ENCODE assay signal across 18 cellular contexts in the genomic region with DNA sequence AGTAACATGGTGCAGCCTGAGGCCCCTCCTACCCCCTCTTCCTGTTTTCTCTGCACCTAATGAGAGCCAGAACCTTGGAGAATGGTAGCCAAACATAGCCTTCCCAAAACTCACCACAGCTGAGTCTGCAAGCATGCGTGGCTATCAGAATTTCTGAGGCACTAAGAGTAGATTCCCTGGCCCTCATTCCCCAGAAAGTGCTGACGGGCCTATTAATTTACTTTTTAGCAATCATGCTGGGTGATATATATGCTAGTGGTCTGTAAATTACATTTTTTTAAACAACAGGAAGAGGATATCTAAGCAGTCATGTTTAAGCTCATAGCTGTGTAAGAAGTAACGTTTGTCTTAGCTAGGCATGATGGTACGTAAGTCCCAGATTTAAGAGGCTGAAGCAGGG. TPM values are rescaled to one million over a fixed set of nuclear protein-coding genes. Genes with fewer than 3 reads are reported as not detected.
DNase-seq lines count a peak whose midpoint lies in the region; ATAC-seq, FAIRE-seq and TF ChIP-seq lines count a peak whose summit lies in the region.
"Had no signal": no experiment of that assay in that cellular context is flagged by ENCODE, and none has a peak within 500 bp of the region (broad histone marks: within the 10 kb centered on the region; RNA-seq: fewer than 3 reads in every experiment).

No MANE protein-coding gene starts in this region.

- no peak overlapping the region for H3K23ac ChIP-seq in H9 (ENCODE audit: insufficient read length, low read depth, low read length)

- H3K27ac Mint-ChIP-seq in natural killer cell, result peak overlapping the region; percentile 19 to 37
- H3K27ac Mint-ChIP-seq in natural killer cell treated with Interleukin-12 subunit alpha and Interleukin-12 subunit beta and Interleukin-15 and Interleukin-18, amount 100 ng/mL, for 72 hours, result no peak overlapping the region
- peak overlapping the region; percentile 20 to 61 (median 29); a peak in 3 of 7 replicates for H3K27ac Mint-ChIP-seq in H9
- H3K27ac Mint-ChIP-seq in stimulated activated effector memory CD8-positive, alpha-beta T cell treated with anti-CD3 and anti-CD28 coated beads, Interleukin-12 subunit alpha, Interleukin-12 subunit beta, amount 100 ng/mL, for 72 hours, result peak overlapping the region; percentile 74

- no peak overlapping the region for H4K91ac ChIP-seq in H9 (ENCODE audit: insufficient read length, low read depth, low read length)

- no peak for TF ChIP-seq EP300 in K562 (IDR thresholded peaks at IDR 0.05; ENCODE audit: low read length)

- intact Hi-C loops in natural killer cell (cut with micrococcal nuclease) (no loop called here), K562 (cut with micrococcal nuclease) (no loop called here), ascending aorta (cut with DNase I) (no loop called here)

- no peak overlapping the region for H2BK12ac ChIP-seq in H9 (ENCODE audit: insufficient read length, low read depth, low read length)

- H3T11ph ChIP-seq in H9 (ENCODE audit: low read length), result no peak overlapping the region

- no peak for TF ChIP-seq RAD21 in K562 (CRISPR knock-in tag; conservative IDR thresholded peaks at IDR 0.05 in 1 of 2, IDR thresholded peaks at IDR 0.05 in 1 of 2)

- TF ChIP-seq CTCF in natural killer cell (IDR thresholded peaks at IDR 0.05), result no peak
- TF ChIP-seq CTCF in H9 (conservative IDR thresholded peaks at IDR 0.05), result no peak
- TF ChIP-seq CTCF in K562 (IDR thresholded peaks at IDR 0.05 in 2 of 3, conservative IDR thresholded peaks at IDR 0.05 in 1 of 3; ENCODE audit: insufficient read depth in 2 of 3, low read depth in 1 of 3, low read length in 3 of 3), result no peak
- TF ChIP-seq CTCF in ascending aorta (IDR thresholded peaks at IDR 0.05), result no peak

- H4K20me1 ChIP-seq in H9 (ENCODE audit: control insufficient read depth, insufficient read depth, insufficient read length) (no peaks in the 10 kb centered on the region), K562 (replicated peaks; ENCODE audit: control insufficient read depth, insufficient read depth, low read length) (no peaks in the 10 kb centered on the region; the same call in 1 of the 2 replicates)

- no peak overlapping the region for H3K9ac ChIP-seq in H9 (ENCODE audit: extremely low read depth, insufficient read length, low read length)
- H3K9ac ChIP-seq in K562 (ENCODE audit: insufficient read depth in 1 of 2, low read depth in 2 of 2, low read length in 2 of 2), result no peak overlapping the region

- H4K5ac ChIP-seq in H9 (ENCODE audit: insufficient read length, low read depth, low read length), result no peak overlapping the region

- CTCF ChIA-PET in K562 (lab: Yijun Ruan, JAX; ENCODE audit: low intra/inter-chr PET ratio), result no interaction called here

- H2AK5ac ChIP-seq in H9 (ENCODE audit: insufficient read length, low read length), result no peak overlapping the region

- H3K4me3 ChIP-seq in K562 (no peak overlapping the region), ascending aorta (no peak overlapping the region)

- H3K4me2 ChIP-seq in H9 (ENCODE audit: insufficient read depth, insufficient read length, low read length) (no peak overlapping the region), K562 (ENCODE audit: insufficient read depth, low read length) (no peak overlapping the region)

- no peak for TF ChIP-seq POLR2A in K562 (conservative IDR thresholded peaks at IDR 0.05)

- H3K27me3 Mint-ChIP-seq in natural killer cell (ENCODE audit: low read depth in 2 of 2) (no peaks in the 10 kb centered on the region), H9 (ENCODE audit: low read depth) (no peaks in the 10 kb centered on the region)
- no peaks in the 10 kb centered on the region for H3K27me3 Mint-ChIP-seq in natural killer cell treated with Interleukin-12 subunit alpha and Interleukin-12 subunit beta and Interleukin-15 and Interleukin-18, amount 100 ng/mL, for 72 hours

- H3K36me3 Mint-ChIP-seq in natural killer cell (peaks cover 16% of the 10 kb centered on the region), H9 (ENCODE audit: insufficient read depth in 1 of 3, low read depth in 3 of 3) (peaks cover 40 to 68% (median 50%) of the 10 kb centered on the region in 3 experiments)
- peaks cover 22% of the 10 kb centered on the region for H3K36me3 Mint-ChIP-seq in natural killer cell treated with Interleukin-12 subunit alpha and Interleukin-12 subunit beta and Interleukin-15 and Interleukin-18, amount 100 ng/mL, for 72 hours
- peaks cover 81% of the 10 kb centered on the region for H3K36me3 Mint-ChIP-seq in stimulated activated effector memory CD8-positive, alpha-beta T cell treated with anti-CD3 and anti-CD28 coated beads, Interleukin-12 subunit alpha, Interleukin-12 subunit beta, amount 100 ng/mL, for 72 hours

- H2AFZ ChIP-seq in H9 (ENCODE audit: low read length) (no peak overlapping the region), K562 (ENCODE audit: low read depth, low read length) (no peak overlapping the region)

- H3K27ac ChIP-seq in H9 (ENCODE audit: insufficient read length, low read depth, low read length) (no peak overlapping the region), K562 (ENCODE audit: extremely low read depth, low read depth, low read length) (no peak overlapping the region), ascending aorta (no peak overlapping the region)
- H3K27ac ChIP-seq: C4-2B had no signal

- POLR2A ChIA-PET in K562 (lab: Yijun Ruan, JAX), result interaction anchor here (1.0 to 3.2 kb wide), 2 partner anchors 9 to 11 kb away, joined by 4 to 14 read pairs; no protein-coding TSS in a partner anchor

- FAIRE-seq in K562 (lab: Jason Lieb, UNC), result no peak
- FAIRE-seq: G401.6, HTR-8/SVneo had no signal

- no peak overlapping the region for H3K4me3 Mint-ChIP-seq in natural killer cell
- no peak overlapping the region for H3K4me3 Mint-ChIP-seq in natural killer cell treated with Interleukin-12 subunit alpha and Interleukin-12 subunit beta and Interleukin-15 and Interleukin-18, amount 100 ng/mL, for 72 hours
- no peak overlapping the region for H3K4me3 Mint-ChIP-seq in H9
- no peak overlapping the region for H3K4me3 Mint-ChIP-seq in stimulated activated effector memory CD8-positive, alpha-beta T cell treated with anti-CD3 and anti-CD28 coated beads, Interleukin-12 subunit alpha, Interleukin-12 subunit beta, amount 100 ng/mL, for 72 hours

- H3K79me2 ChIP-seq in H9 (ENCODE audit: insufficient read depth, low read length), result no peaks in the 10 kb centered on the region
- no peaks in the 10 kb centered on the region for H3K79me2 ChIP-seq in K562 (ENCODE audit: control insufficient read depth, insufficient read depth, low read length)

- H2BK5ac ChIP-seq in H9 (ENCODE audit: insufficient read length, low read length), result no peak overlapping the region

- H3K4me1 Mint-ChIP-seq in natural killer cell (peaks cover 5% of the 10 kb centered on the region in 2 donors), H9 (no peaks in the 10 kb centered on the region)
- peaks cover 5 to 6% of the 10 kb centered on the region in 2 donors for H3K4me1 Mint-ChIP-seq in natural killer cell treated with Interleukin-12 subunit alpha and Interleukin-12 subunit beta and Interleukin-15 and Interleukin-18, amount 100 ng/mL, for 72 hours (ENCODE audit: low read depth in 2 of 2)
- H3K4me1 Mint-ChIP-seq in stimulated activated effector memory CD8-positive, alpha-beta T cell treated with anti-CD3 and anti-CD28 coated beads, Interleukin-12 subunit alpha, Interleukin-12 subunit beta, amount 100 ng/mL, for 72 hours, result no peaks in the 10 kb centered on the region

- no peak overlapping the region for H3K56ac ChIP-seq in H9 (ENCODE audit: insufficient read length, low read depth, low read length)

- H3K18ac ChIP-seq in H9 (ENCODE audit: insufficient read length, low read depth, low read length), result no peak overlapping the region

- H3K9me3 ChIP-seq in H9 (ENCODE audit: control insufficient read depth, low read depth, low read length) (no peaks in the 10 kb centered on the region), K562 (replicated peaks; ENCODE audit: control insufficient read depth, insufficient read depth, low read depth, low read length) (no peaks in the 10 kb centered on the region), ascending aorta (no peaks in the 10 kb centered on the region)

- H3K4me1 ChIP-seq in H9 (ENCODE audit: insufficient read depth, low read length) (no peaks in the 10 kb centered on the region), K562 (replicated peaks in 1 of 2; ENCODE audit: control insufficient read depth in 2 of 2, insufficient read depth in 2 of 2, low read length in 2 of 2) (no peaks in the 10 kb centered on the region), ascending aorta (no peaks in the 10 kb centered on the region)

- no peak overlapping the region for H2BK15ac ChIP-seq in H9 (ENCODE audit: low read depth, low read length)

- DNase-seq in natural killer cell, result no peak
- DNase-seq in natural killer cell treated with Interleukin-12 subunit alpha and Interleukin-12 subunit beta and Interleukin-15 and Interleukin-18, amount 100 ng/mL, for 72 hours (ENCODE audit: low spot score), result no peak
- DNase-seq in H9, result no peak
- no peak for DNase-seq in K562 (ENCODE audit: extremely low read depth in 1 of 4, low spot score in 3 of 4)
- no peak for DNase-seq in stimulated activated effector memory CD8-positive, alpha-beta T cell treated with anti-CD3 and anti-CD28 coated beads, Interleukin-12 subunit alpha, Interleukin-12 subunit beta, amount 100 ng/mL, for 72 hours (ENCODE audit: low spot score in 2 of 2)
- DNase-seq in ascending aorta (ENCODE audit: low spot score in 2 of 2), result no peak
- no peak for DNase-seq in SK-N-DZ (ENCODE audit: low spot score)
- DNase-seq: DMS79 treated with DMSO at 0.1 percent for 48 hours, KBM-7, NCI-H1092 treated with DMSO at 0.1 percent for 48 hours, NCI-H187 treated with DMSO at 0.1 percent for 48 hours, NCI-H2171, NCI-H446 treated with DMSO at 0.1 percent for 48 hours, NCI-H774 had no signal

- ATAC-seq in natural killer cell (no peak), K562 (peak; percentile 52), SK-N-SH treated with all-trans-retinoic acid at 6 μM for 48 hours (no peak)
- no peak for ATAC-seq in natural killer cell treated with Interleukin-12 subunit alpha and Interleukin-12 subunit beta and Interleukin-15 and Interleukin-18, amount 100 ng/mL, for 72 hours
- no peak for ATAC-seq in stimulated activated effector memory CD8-positive, alpha-beta T cell treated with anti-CD3 and anti-CD28 coated beads, Interleukin-12 subunit alpha, Interleukin-12 subunit beta, amount 100 ng/mL, for 72 hours

- H2BK120ac ChIP-seq in H9 (ENCODE audit: low read depth, low read length, poor library complexity, severe bottlenecking), result no peak overlapping the region

- BruUV-seq in K562 (replicated peaks; lab: Mats Ljungman, UMichigan), result no TSS peak

- no peaks in the 10 kb centered on the region for H3K9me1 ChIP-seq in K562 (ENCODE audit: control insufficient read depth, insufficient read depth, low read length)

- H3K79me1 ChIP-seq in H9 (ENCODE audit: insufficient read depth, low read depth, low read length, poor library complexity, severe bottlenecking), result no peaks in the 10 kb centered on the region

- H2BK20ac ChIP-seq in H9 (ENCODE audit: low read depth, low read length, poor library complexity, severe bottlenecking), result no peak overlapping the region

- H3K14ac ChIP-seq in H9 (ENCODE audit: insufficient read depth, low read length), result no peak overlapping the region

- no peaks in the 10 kb centered on the region for H3K9me3 Mint-ChIP-seq in natural killer cell
- H3K9me3 Mint-ChIP-seq in natural killer cell treated with Interleukin-12 subunit alpha and Interleukin-12 subunit beta and Interleukin-15 and Interleukin-18, amount 100 ng/mL, for 72 hours, result no peaks in the 10 kb centered on the region
- H3K9me3 Mint-ChIP-seq in H9, result peaks cover 0 to 2% of the 10 kb centered on the region in 2 experiments; a peak in 1 of 5 replicates
- no peaks in the 10 kb centered on the region for H3K9me3 Mint-ChIP-seq in stimulated activated effector memory CD8-positive, alpha-beta T cell treated with anti-CD3 and anti-CD28 coated beads, Interleukin-12 subunit alpha, Interleukin-12 subunit beta, amount 100 ng/mL, for 72 hours

- H3K27me3 ChIP-seq in H9 (ENCODE audit: insufficient read depth, low read length), result no peaks in the 10 kb centered on the region
- H3K27me3 ChIP-seq in K562 (ENCODE audit: control insufficient read depth in 2 of 2, insufficient read depth in 2 of 2, low read length in 2 of 2), result no peaks in the 10 kb centered on the region
- no peaks in the 10 kb centered on the region for H3K27me3 ChIP-seq in ascending aorta

- H3K23me2 ChIP-seq in H9 (ENCODE audit: insufficient read length, low read depth, low read length, poor library complexity, severe bottlenecking), result no peaks in the 10 kb centered on the region

- in situ Hi-C loops in K562 (cut with MboI), result no loop called here

- H3K4ac ChIP-seq in H9 (ENCODE audit: low read depth, low read length), result no peak overlapping the region

- no CpG with 5 or more reads among the region's 4 CpGs for WGBS in H9 (ENCODE audit: extremely low coverage, insufficient read length, low lambda C conversion rate)
- WGBS in K562 (ENCODE audit: insufficient coverage, low coverage, missing lambda C conversion rate), result 66% methylated on average over 4 of the region's 4 CpGs

- H3K36me3 ChIP-seq in K562 (ENCODE audit: control insufficient read depth, insufficient read depth, low read length) (peaks cover 53% of the 10 kb centered on the region), ascending aorta (peaks cover 44 to 72% of the 10 kb centered on the region in 2 donors)

- no peak overlapping the region for H4K8ac ChIP-seq in H9 (replicated peaks; ENCODE audit: insufficient read length, low read depth, low read length)

RNA-seq across cellular contexts. Expression of a gene that starts 30.4 kb away (rescaled TPM):
- total RNA-seq in natural killer cell (100 to 1,000 TPM; 103 to 132 (median 125) TPM), H9 (2021) (51.3 and 56.6 TPM in 2 replicates), K562 (2014; rRNA removed) (41.1 and 43.8 TPM in 2 replicates), K562 (2014; rRNA removed; fragmentation: Illumina TruSeq; extraction: Trizol) (65.0 and 70.3 TPM in 2 replicates), K562 (2015; rRNA removed; fragmentation: Illumina TruSeq; extraction: Trizol) (48.1 and 55.4 TPM in 2 replicates), K562 (2021) (43.6 and 44.8 TPM in 2 replicates), ascending aorta (30.1 TPM)
- total RNA-seq in natural killer cell treated with Interleukin-12 subunit alpha and Interleukin-12 subunit beta and Interleukin-15 and Interleukin-18, amount 100 ng/mL, for 72 hours, result 10 to 100 TPM; 42.5 to 77.9 TPM
- 193 and 271 TPM in 2 replicates for total RNA-seq in K562 (2011; cell fraction: chromatin; rRNA removed; ENCODE audit: low replicate concordance)
- total RNA-seq in K562 (2011; cell fraction: nucleolus; rRNA removed), result 175 and 180 TPM in 2 replicates
- 137 and 174 TPM in 2 replicates for total RNA-seq in K562 (2011; cell fraction: nucleoplasm; rRNA removed)
- polyA plus RNA-seq in K562 (2011; rRNA removed) (60.3 and 63.9 TPM in 2 replicates), K562 (2014; fragmentation: Illumina TruSeq; extraction: Trizol) (45.6 and 48.5 TPM in 2 replicates), K562 (2014; fragmentation: Nextera tagmentation; extraction: Ambion mirVana) (10 to 100 TPM; 80.0 to 89.8 TPM), K562 (2014; rRNA removed) (51.6 and 57.6 TPM in 2 replicates)
- 54.6 and 68.2 TPM in 2 replicates for polyA plus RNA-seq in K562 (2011; cell fraction: cytosol; rRNA removed)
- polyA plus RNA-seq in K562 (2011; cell fraction: nucleus; rRNA removed), result 83.7 and 86.1 TPM in 2 replicates
- polyA plus RNA-seq in K562 (2012), result 27.8 and 47.9 TPM in 2 replicates
- 134 and 138 TPM in 2 replicates for polyA minus RNA-seq in K562 (2011; rRNA and poly(A)+ RNA removed)
- 26.6 and 44.2 TPM in 2 replicates for polyA minus RNA-seq in K562 (2011; cell fraction: cytosol; rRNA and poly(A)+ RNA removed)
- 97.1 and 104 TPM in 2 replicates for polyA minus RNA-seq in K562 (2011; cell fraction: nucleus; rRNA and poly(A)+ RNA removed)
- 67.7 and 78.0 TPM in 2 replicates for polyA plus RNA-seq in SK-N-DZ (2014; cell fraction: cytosol; rRNA removed)
- 75.0 and 87.4 TPM in 2 replicates for polyA plus RNA-seq in SK-N-DZ (2014; cell fraction: nucleus; rRNA removed)

Comparison
In these comparisons a context has a peak if more than half of its experiments do, and no peak if none do; other contexts are left out.
1. H3K27ac Mint-ChIP-seq: peak in natural killer cell (2 of 2), H9 (3 of 3) and stimulated activated effector memory CD8-positive, alpha-beta T cell treated with anti-CD3 and anti-CD28 coated beads, Interleukin-12 subunit alpha, Interleukin-12 subunit beta, amount 100 ng/mL, for 72 hours (single experiment); none in natural killer cell treated with Interleukin-12 subunit alpha and Interleukin-12 subunit beta and Interleukin-15 and Interleukin-18, amount 100 ng/mL, for 72 hours (0 of 2).